Comparison of ENCODE assay signal across 6 cellular contexts in the genomic region with DNA sequence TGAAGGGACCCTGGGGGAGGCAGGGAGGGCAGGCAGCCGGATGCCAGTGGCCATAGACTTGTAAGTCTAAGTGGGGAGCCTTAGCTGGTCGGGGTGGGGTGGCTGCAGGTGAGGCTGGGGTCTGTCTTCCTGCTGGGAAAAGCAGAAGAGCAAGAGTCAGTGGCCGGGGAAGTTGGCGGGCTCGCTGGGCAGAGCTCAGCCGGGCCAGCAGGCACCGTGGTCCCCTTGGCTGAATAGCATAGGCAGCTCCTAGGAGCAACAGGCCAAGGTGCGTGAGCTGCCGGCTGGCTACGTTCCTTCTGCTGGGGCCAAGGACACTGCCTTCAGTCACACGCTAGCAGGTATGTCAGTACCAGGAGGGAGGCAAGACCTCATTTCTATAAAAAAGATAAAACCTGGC.
"Had no signal": no experiment of that assay in that cellular context is flagged by ENCODE, and none has a peak within 500 bp of the region (broad histone marks: within the 10 kb centered on the region; RNA-seq: fewer than 3 reads in every experiment).

No MANE protein-coding gene starts in this region.

- ATAC-seq: HepG2, K562 had no signal

- H3K9me3 Mint-ChIP-seq: IgD-negative memory B cell had no signal

- H3K4me3 ChIP-seq: K562 had no signal

- H3K36me3 Mint-ChIP-seq: IgD-negative memory B cell had no signal

- H3K27ac Mint-ChIP-seq: IgD-negative memory B cell had no signal

- H3K27ac ChIP-seq: HL-60 had no signal

- DNase-seq: IMR-90, KBM-7 had no signal
